ENCODE assay signal across 8 cellular contexts in the genomic region with DNA sequence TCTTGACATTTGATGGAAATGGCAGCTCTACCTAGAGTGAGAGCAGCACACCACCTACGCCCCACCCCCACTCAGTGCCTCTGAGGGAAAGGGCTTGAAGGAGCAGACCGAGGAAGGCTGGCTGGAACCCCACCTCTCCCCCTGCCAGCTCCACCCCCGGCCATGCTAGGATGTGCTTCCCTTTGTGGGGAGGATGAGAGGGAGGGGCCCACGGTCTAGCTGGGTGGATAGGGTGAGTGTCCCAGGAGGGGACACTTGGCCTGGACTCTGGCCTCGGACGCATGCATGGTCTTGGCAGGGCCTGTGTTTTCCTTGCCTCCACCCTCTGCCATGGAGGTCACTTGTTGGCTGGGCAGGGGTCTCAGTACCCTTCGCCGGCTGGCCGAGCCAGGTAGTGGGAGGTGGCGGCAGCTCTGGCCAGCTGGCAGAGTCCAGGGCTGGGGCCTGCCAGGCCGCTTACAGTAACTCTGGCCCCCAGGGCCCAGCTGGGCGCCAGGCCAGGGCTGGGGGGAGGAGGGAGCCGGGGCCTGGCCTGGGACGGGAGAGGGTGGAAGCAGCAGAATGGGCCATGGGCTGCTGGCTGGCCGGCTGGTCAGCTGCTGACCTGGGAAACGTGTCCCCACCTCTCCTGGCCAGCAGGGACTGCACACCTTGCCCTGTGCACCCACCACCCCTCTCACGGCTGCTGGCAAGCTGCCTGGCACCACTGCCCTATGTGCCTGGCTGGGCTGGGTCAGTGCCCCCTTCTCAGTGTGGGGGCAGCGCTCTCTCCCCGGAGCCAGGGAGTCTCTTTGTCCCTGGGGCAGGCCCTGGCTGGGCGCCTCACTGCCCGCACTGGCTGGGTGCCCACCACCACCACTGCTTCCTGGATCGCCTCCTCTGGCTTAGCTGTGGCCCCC. TPM values are rescaled to one million over a fixed set of nuclear protein-coding genes. Genes with fewer than 3 reads are reported as not detected.
DNase-seq lines count a peak whose midpoint lies in the region; ATAC-seq and TF ChIP-seq lines count a peak whose summit lies in the region.

No MANE protein-coding gene starts in this region.

- peak overlapping the region; percentile 28 to 29 for H3K27ac Mint-ChIP-seq in natural killer cell treated with Interleukin-12 subunit alpha and Interleukin-12 subunit beta and Interleukin-15 and Interleukin-18, amount 100 ng/mL, for 72 hours

- no peak for TF ChIP-seq POLR2A in erythroblast (IDR thresholded peaks at IDR 0.05; ENCODE audit: low read length)

- DNase-seq in NCI-H510A treated with DMSO at 0.1 percent for 48 hours (lab: John Stamatoyannopoulos, UW), result peak; percentile 93
- peak; percentile 84 for DNase-seq in epidermal melanocyte (ENCODE audit: insufficient read length, low spot score)
- no peak for DNase-seq in natural killer cell treated with Interleukin-12 subunit alpha and Interleukin-12 subunit beta and Interleukin-15 and Interleukin-18, amount 100 ng/mL, for 72 hours (ENCODE audit: low spot score)
- DNase-seq in erythroblast (lab: John Stamatoyannopoulos, UW), result no peak
- no peak for DNase-seq in NCI-H187 treated with DMSO at 0.1 percent for 48 hours (lab: John Stamatoyannopoulos, UW)
- no peak for DNase-seq in RKO (ENCODE audit: low spot score)

- H3K9me3 Mint-ChIP-seq in natural killer cell treated with Interleukin-12 subunit alpha and Interleukin-12 subunit beta and Interleukin-15 and Interleukin-18, amount 100 ng/mL, for 72 hours, result no peaks in the 10 kb centered on the region

- H3K4me3 Mint-ChIP-seq in natural killer cell treated with Interleukin-12 subunit alpha and Interleukin-12 subunit beta and Interleukin-15 and Interleukin-18, amount 100 ng/mL, for 72 hours, result peak overlapping the region; percentile 56

- TF ChIP-seq CTCF in C4-2B (conservative IDR thresholded peaks at IDR 0.05), result no peak

- peak in 1 of 2 donors; percentile 14 for ATAC-seq in natural killer cell treated with Interleukin-12 subunit alpha and Interleukin-12 subunit beta and Interleukin-15 and Interleukin-18, amount 100 ng/mL, for 72 hours
- no peak for ATAC-seq in GM21528 (IDR thresholded peaks at IDR 0.05; ENCODE audit: low FRiP score, unreplicated experiment)

- H3K27ac ChIP-seq in C4-2B, result peak overlapping the region; percentile 89

- H3K4me1 Mint-ChIP-seq in natural killer cell treated with Interleukin-12 subunit alpha and Interleukin-12 subunit beta and Interleukin-15 and Interleukin-18, amount 100 ng/mL, for 72 hours (ENCODE audit: low read depth in 2 of 2), result peaks cover 42 to 45% of the 10 kb centered on the region in 2 donors

- no peaks in the 10 kb centered on the region for H3K36me3 Mint-ChIP-seq in natural killer cell treated with Interleukin-12 subunit alpha and Interleukin-12 subunit beta and Interleukin-15 and Interleukin-18, amount 100 ng/mL, for 72 hours

- no peaks in the 10 kb centered on the region for H3K27me3 Mint-ChIP-seq in natural killer cell treated with Interleukin-12 subunit alpha and Interleukin-12 subunit beta and Interleukin-15 and Interleukin-18, amount 100 ng/mL, for 72 hours

RNA-seq across cellular contexts. Expression of a gene that starts 23.0 kb away (rescaled TPM):
- 10 to 100 TPM; 26.4 to 37.8 TPM for total RNA-seq in natural killer cell treated with Interleukin-12 subunit alpha and Interleukin-12 subunit beta and Interleukin-15 and Interleukin-18, amount 100 ng/mL, for 72 hours

RNA-seq across cellular contexts. Expression of a gene that starts 32.5 kb away (rescaled TPM):
- total RNA-seq in natural killer cell treated with Interleukin-12 subunit alpha and Interleukin-12 subunit beta and Interleukin-15 and Interleukin-18, amount 100 ng/mL, for 72 hours, result not detected

RNA-seq across cellular contexts. Expression of a gene that starts 44.3 kb away (rescaled TPM):
- total RNA-seq in natural killer cell treated with Interleukin-12 subunit alpha and Interleukin-12 subunit beta and Interleukin-15 and Interleukin-18, amount 100 ng/mL, for 72 hours, result 100 to 1,000 TPM in 1 of 2 donors, 10 to 100 TPM in 1; 79.2 to 172 TPM

Comparison
In these comparisons a context has a peak if more than half of its experiments do, and no peak if none do; other contexts are left out.
1. DNase-seq: peak in NCI-H510A treated with DMSO at 0.1 percent for 48 hours (single experiment) and epidermal melanocyte (single experiment); none in natural killer cell treated with Interleukin-12 subunit alpha and Interleukin-12 subunit beta and Interleukin-15 and Interleukin-18, amount 100 ng/mL, for 72 hours (single experiment), erythroblast (0 of 2), NCI-H187 treated with DMSO at 0.1 percent for 48 hours (single experiment) and RKO (single experiment).